ENCODE assay signal across 19 cellular contexts in genomic region chr17:60857521-60857920, GRCh38.
"Had no signal": no experiment of that assay in that cellular context is flagged by ENCODE, and none has a peak within 500 bp of the region (broad histone marks: within the 10 kb centered on the region; RNA-seq: fewer than 3 reads in every experiment).

No MANE protein-coding gene starts in this region.

- H3K27ac ChIP-seq: esophagus squamous epithelium, gastroesophageal sphincter, neural progenitor cell, parathyroid adenoma, psoas muscle, right atrium auricular region, sigmoid colon, skin epidermis, thoracic aorta had no signal

- H3K27me3 ChIP-seq: esophagus squamous epithelium, gastroesophageal sphincter, neural progenitor cell, right atrium auricular region, sigmoid colon had no signal

- H3K4me1 ChIP-seq: esophagus squamous epithelium, neural progenitor cell, parathyroid adenoma, psoas muscle, right atrium auricular region, sigmoid colon had no signal

- ATAC-seq: effector memory CD8-positive, alpha-beta T cell; gastroesophageal sphincter; left colon; natural killer cell treated with Interleukin-12 subunit alpha and Interleukin-12 subunit beta and Interleukin-15 and Interleukin-18, amount 100 ng/mL, for 72 hours; psoas muscle; stimulated activated naive B cell treated with anti-CD40 and anti-IgM and Interleukin-4, amounts not matched to agents 10 μg/mL and 1 μg/mL and 100 μg/mL, for 72 hours; stimulated activated naive CD8-positive, alpha-beta T cell treated with anti-CD3 and anti-CD28 coated beads, Interleukin-15, amount 100 ng/mL, for 72 hours had no signal

- H3K4me3 ChIP-seq: esophagus squamous epithelium, gastroesophageal sphincter, neural progenitor cell, psoas muscle, right atrium auricular region, sigmoid colon, skin epidermis, thoracic aorta had no signal

- H3K9me3 ChIP-seq: gastroesophageal sphincter, psoas muscle, right atrium auricular region, sigmoid colon, thoracic aorta had no signal

- H3K36me3 ChIP-seq: esophagus squamous epithelium, gastroesophageal sphincter, right atrium auricular region, sigmoid colon, thoracic aorta had no signal

- DNase-seq: effector memory CD8-positive, alpha-beta T cell; esophagus squamous epithelium; foreskin fibroblast; left colon; mammary epithelial cell; psoas muscle; sigmoid colon; stimulated activated CD4-positive, alpha-beta T cell treated with anti-CD3 and anti-CD28 coated beads, Interleukin-2, amount 100 ng/mL, for 24 hours; stimulated activated CD4-positive, alpha-beta T cell treated with anti-CD3 and anti-CD28 coated beads, Interleukin-4, amount 100 ng/mL, for 4 hours; stimulated activated naive B cell treated with anti-CD40 and anti-IgM and Interleukin-4, amounts not matched to agents 10 μg/mL and 1 μg/mL and 100 μg/mL, for 72 hours; stimulated activated naive CD8-positive, alpha-beta T cell treated with anti-CD3 and anti-CD28 coated beads, Interleukin-15, amount 100 ng/mL, for 72 hours; trophoblast cell had no signal
